8 cellular contexts compared by ENCODE assay signal in genomic region chr13:66994498-66995365, GRCh38.
DNase-seq lines count a peak whose midpoint lies in the region; ATAC-seq, FAIRE-seq and TF ChIP-seq lines count a peak whose summit lies in the region.

No MANE protein-coding gene starts in this region.

- H3K36me3 ChIP-seq in H1 (ENCODE audit: control insufficient read depth in 2 of 4, insufficient read depth in 4 of 4, low read length in 3 of 4) (no peaks in the 10 kb centered on the region), gastrocnemius medialis (no peaks in the 10 kb centered on the region)

- peaks cover 0 to 2% of the 10 kb centered on the region in 2 donors for H3K9me3 Mint-ChIP-seq in stimulated activated naive B cell treated with anti-CD40 and anti-IgM and Interleukin-4, amounts not matched to agents 10 μg/mL and 1 μg/mL and 100 μg/mL, for 72 hours
- no peaks in the 10 kb centered on the region for H3K9me3 Mint-ChIP-seq in Calu3 (ENCODE audit: low read depth, unreplicated experiment)
- H3K9me3 Mint-ChIP-seq in activated CD8-positive, alpha-beta T cell treated with anti-CD3 and anti-CD28 coated beads, Interleukin-2, amount 10 ng/mL, durations not matched to agents 7 days and 5 days (ENCODE audit: insufficient read depth) = no peaks in the 10 kb centered on the region

- H2AFZ ChIP-seq in H1 (ENCODE audit: low read length) = peak overlapping the region; percentile 87

- POLR2A ChIA-PET in H1 (lab: Charles Lee; ENCODE audit: partially characterized antibody) = no interaction called here
- POLR2A ChIA-PET in activated CD8-positive, alpha-beta T cell treated with anti-CD3 and anti-CD28 coated beads, Interleukin-2, amount 10 ng/mL, durations not matched to agents 7 days and 5 days (lab: Charles Lee) = no interaction called here

- H3K9me3 ChIP-seq in H1 (ENCODE audit: insufficient read depth in 2 of 2, low read depth in 1 of 2, low read length in 1 of 2) (no peaks in the 10 kb centered on the region), gastrocnemius medialis (no peaks in the 10 kb centered on the region)

- no peak overlapping the region for H2BK15ac ChIP-seq in H1 (ENCODE audit: low read length)

- TF ChIP-seq POLR2A in H1 (IDR thresholded peaks at IDR 0.05; ENCODE audit: control extremely low read depth in 1 of 2, low read depth in 2 of 2, low read length in 2 of 2) (no peak), gastrocnemius medialis (IDR thresholded peaks at IDR 0.05) (no peak)

- intact Hi-C loops in Calu3 (cut with micrococcal nuclease; ENCODE audit: unreplicated experiment) (no loop called here), gastrocnemius medialis (cut with DNase I; ENCODE audit: low total_unique reads) (no loop called here)

- BruUV-seq in Calu3 (replicated peaks; lab: Mats Ljungman, UMichigan) = no TSS peak

- H3K27ac Mint-ChIP-seq in stimulated activated naive B cell treated with anti-CD40 and anti-IgM and Interleukin-4, amounts not matched to agents 10 μg/mL and 1 μg/mL and 100 μg/mL, for 72 hours = peak overlapping the region; percentile 80
- H3K27ac Mint-ChIP-seq in Calu3 (ENCODE audit: unreplicated experiment) = no peak overlapping the region
- H3K27ac Mint-ChIP-seq in activated CD8-positive, alpha-beta T cell treated with anti-CD3 and anti-CD28 coated beads, Interleukin-2, amount 10 ng/mL, durations not matched to agents 7 days and 5 days = no peak overlapping the region

- no peak overlapping the region for H3K18ac ChIP-seq in H1 (ENCODE audit: extremely low read depth, low read length)

- peak overlapping the region in 1 of 2 experiments; percentile 49; a peak in 1 of 4 replicates for H3K4me2 ChIP-seq in H1 (ENCODE audit: insufficient read depth in 1 of 2, low read depth in 2 of 2, low read length in 2 of 2)

- ATAC-seq in GM19463 (IDR thresholded peaks at IDR 0.05; ENCODE audit: unreplicated experiment) (peak; percentile 43), HG03175 (IDR thresholded peaks at IDR 0.05; ENCODE audit: unreplicated experiment) (peak; percentile 60), gastrocnemius medialis (no peak)
- peak; percentile 59 to 60 for ATAC-seq in stimulated activated naive B cell treated with anti-CD40 and anti-IgM and Interleukin-4, amounts not matched to agents 10 μg/mL and 1 μg/mL and 100 μg/mL, for 72 hours (replicated peaks)
- ATAC-seq in activated CD8-positive, alpha-beta T cell treated with anti-CD3 and anti-CD28 coated beads, Interleukin-2, amount 10 ng/mL, durations not matched to agents 7 days and 5 days = no peak

- TF ChIP-seq EP300 in H1 (IDR thresholded peaks at IDR 0.05; ENCODE audit: borderline replicate concordance in 1 of 2, low read depth in 2 of 2, low read length in 2 of 2) = no peak

- H4K20me1 ChIP-seq in H1 (replicated peaks in 1 of 2; ENCODE audit: control insufficient read depth in 1 of 2, insufficient read depth in 2 of 2, low read length in 2 of 2) = no peaks in the 10 kb centered on the region

- no peaks in the 10 kb centered on the region for H3K27me3 Mint-ChIP-seq in stimulated activated naive B cell treated with anti-CD40 and anti-IgM and Interleukin-4, amounts not matched to agents 10 μg/mL and 1 μg/mL and 100 μg/mL, for 72 hours
- H3K27me3 Mint-ChIP-seq in Calu3 (ENCODE audit: unreplicated experiment) = no peaks in the 10 kb centered on the region
- no peaks in the 10 kb centered on the region for H3K27me3 Mint-ChIP-seq in activated CD8-positive, alpha-beta T cell treated with anti-CD3 and anti-CD28 coated beads, Interleukin-2, amount 10 ng/mL, durations not matched to agents 7 days and 5 days (ENCODE audit: low read depth)

- no peak overlapping the region for H3K27ac ChIP-seq in H1 (ENCODE audit: low read depth, low read length)
- no peak overlapping the region for H3K27ac ChIP-seq in gastrocnemius medialis

- no peak overlapping the region for H3K56ac ChIP-seq in H1 (replicated peaks; ENCODE audit: insufficient read length, low read depth, low read length)

- H4K8ac ChIP-seq in H1 (ENCODE audit: extremely low read depth, insufficient read depth, low read length) = no peak overlapping the region

- peak overlapping the region; percentile 66 to 77 for H3K4me3 Mint-ChIP-seq in stimulated activated naive B cell treated with anti-CD40 and anti-IgM and Interleukin-4, amounts not matched to agents 10 μg/mL and 1 μg/mL and 100 μg/mL, for 72 hours
- H3K4me3 Mint-ChIP-seq in Calu3 (ENCODE audit: low read depth, unreplicated experiment) = no peak overlapping the region
- H3K4me3 Mint-ChIP-seq in activated CD8-positive, alpha-beta T cell treated with anti-CD3 and anti-CD28 coated beads, Interleukin-2, amount 10 ng/mL, durations not matched to agents 7 days and 5 days = no peak overlapping the region

- H3K23me2 ChIP-seq in H1 (ENCODE audit: low read depth, low read length) = no peaks in the 10 kb centered on the region

- no peak overlapping the region for H3K9ac ChIP-seq in H1 (replicated peaks in 1 of 4; ENCODE audit: extremely low read depth in 1 of 4, low read depth in 3 of 4, low read length in 3 of 4)

- TF ChIP-seq RAD21 in H1 (IDR thresholded peaks at IDR 0.05 in 1 of 2, conservative IDR thresholded peaks at IDR 0.05 in 1 of 2; ENCODE audit: low read depth in 2 of 2, low read length in 2 of 2) = no peak

- no peak for FAIRE-seq in H1 (lab: Jason Lieb, UNC)

- H3K14ac ChIP-seq in H1 (ENCODE audit: insufficient read length) = no peak overlapping the region

- H4K91ac ChIP-seq in H1 (replicated peaks; ENCODE audit: insufficient read length, low read length) = no peak overlapping the region

- H3K4me1 Mint-ChIP-seq in stimulated activated naive B cell treated with anti-CD40 and anti-IgM and Interleukin-4, amounts not matched to agents 10 μg/mL and 1 μg/mL and 100 μg/mL, for 72 hours = peaks cover 21 to 45% of the 10 kb centered on the region in 2 donors
- no peaks in the 10 kb centered on the region for H3K4me1 Mint-ChIP-seq in Calu3 (ENCODE audit: low read depth, unreplicated experiment)
- no peaks in the 10 kb centered on the region for H3K4me1 Mint-ChIP-seq in activated CD8-positive, alpha-beta T cell treated with anti-CD3 and anti-CD28 coated beads, Interleukin-2, amount 10 ng/mL, durations not matched to agents 7 days and 5 days (ENCODE audit: low read depth)

- 83% methylated on average over 13 of the region's 13 CpGs; no CpG with 5 or more reads in 1 of the 2 experiments for WGBS in H1 (ENCODE audit: extremely low coverage in 1 of 2, insufficient coverage in 1 of 2, insufficient read length in 1 of 2, insufficient replicate concordance in 2 of 2, low coverage in 1 of 2, low lambda C conversion rate in 2 of 2, missing lambda C conversion rate in 1 of 2), 2 experiments

- H3K4ac ChIP-seq in H1 (replicated peaks; ENCODE audit: insufficient read length, low read depth, low read length) = no peak overlapping the region

- no peak overlapping the region for H4K5ac ChIP-seq in H1 (ENCODE audit: insufficient read length, low read depth, low read length)

- H3K4me1 ChIP-seq in H1 (replicated peaks in 1 of 4; ENCODE audit: control insufficient read depth in 3 of 4, insufficient read depth in 4 of 4, low read length in 3 of 4) (no peaks in the 10 kb centered on the region), gastrocnemius medialis (no peaks in the 10 kb centered on the region)

- CTCF ChIA-PET in H1 (lab: Charles Lee; ENCODE audit: partially characterized antibody) (interaction anchor here (0.6 to 2.0 kb wide), 18 partner anchors 10 to 306 kb away, joined by 3 to 8 read pairs (median 4); no protein-coding TSS in a partner anchor), Calu3 (lab: Charles Lee) (interaction anchor here (0.5 kb wide), 1 partner anchor 95 kb away, joined by 3 read pairs; no protein-coding TSS in a partner anchor)
- CTCF ChIA-PET in activated CD8-positive, alpha-beta T cell treated with anti-CD3 and anti-CD28 coated beads, Interleukin-2, amount 10 ng/mL, durations not matched to agents 7 days and 5 days (lab: Charles Lee) = interaction anchor here (1.4 kb wide), 1 partner anchor 140 kb away, joined by 3 read pairs; no protein-coding TSS in a partner anchor

- in situ Hi-C loops in gastrocnemius medialis (cut with MboI; ENCODE audit: low sequenced_read_pairs in 4 of 4) = no loop called here

- H3K27me3 ChIP-seq in H1 (replicated peaks in 1 of 4; ENCODE audit: control insufficient read depth in 3 of 4, extremely low read depth in 1 of 4, insufficient read depth in 3 of 4, low read length in 3 of 4) = no peaks in the 10 kb centered on the region
- H3K27me3 ChIP-seq in gastrocnemius medialis = no peaks in the 10 kb centered on the region

- DNase-seq in H1 (ENCODE audit: low read depth in 1 of 2, low spot score in 2 of 2) (no peak), Calu3 (no peak), gastrocnemius medialis (no peak), ecto neural progenitor cell (ENCODE audit: low spot score) (no peak)
- DNase-seq in stimulated activated naive B cell treated with anti-CD40 and anti-IgM and Interleukin-4, amounts not matched to agents 10 μg/mL and 1 μg/mL and 100 μg/mL, for 72 hours = peak; percentile 11
- DNase-seq in activated CD8-positive, alpha-beta T cell treated with anti-CD3 and anti-CD28 coated beads, Interleukin-2, amount 10 ng/mL, durations not matched to agents 7 days and 5 days = no peak

- no peak overlapping the region for H2BK20ac ChIP-seq in H1 (ENCODE audit: low read length)

- H2BK120ac ChIP-seq in H1 (replicated peaks; ENCODE audit: low read depth, low read length) = no peak overlapping the region

- H3K79me2 ChIP-seq in H1 (ENCODE audit: control insufficient read depth in 1 of 2, insufficient read depth in 2 of 2, low read length in 2 of 2) = no peaks in the 10 kb centered on the region

- no peak overlapping the region for H2BK12ac ChIP-seq in H1 (ENCODE audit: low read depth, low read length)

- no peaks in the 10 kb centered on the region for H3K79me1 ChIP-seq in H1 (ENCODE audit: low read depth, low read length)

- H3K23ac ChIP-seq in H1 (ENCODE audit: insufficient read length) = no peak overlapping the region

- peaks cover 3 to 4% of the 10 kb centered on the region in 2 donors for H3K36me3 Mint-ChIP-seq in stimulated activated naive B cell treated with anti-CD40 and anti-IgM and Interleukin-4, amounts not matched to agents 10 μg/mL and 1 μg/mL and 100 μg/mL, for 72 hours
- no peaks in the 10 kb centered on the region for H3K36me3 Mint-ChIP-seq in Calu3 (ENCODE audit: insufficient read depth, unreplicated experiment)
- no peaks in the 10 kb centered on the region for H3K36me3 Mint-ChIP-seq in activated CD8-positive, alpha-beta T cell treated with anti-CD3 and anti-CD28 coated beads, Interleukin-2, amount 10 ng/mL, durations not matched to agents 7 days and 5 days (ENCODE audit: low read depth)

- H3K4me3 ChIP-seq in H1 (ENCODE audit: extremely low read depth in 1 of 4, insufficient read depth in 2 of 4, low read depth in 3 of 4, low read length in 4 of 4) = no peak overlapping the region
- peak overlapping the region in 1 of 4 donors; percentile 10 for H3K4me3 ChIP-seq in gastrocnemius medialis

- H2BK5ac ChIP-seq in H1 (ENCODE audit: low read depth, low read length) = no peak overlapping the region

- TF ChIP-seq CTCF in H1 (IDR thresholded peaks at IDR 0.05; ENCODE audit: control extremely low read depth in 1 of 3, insufficient read depth in 1 of 3, low read depth in 1 of 3, low read length in 3 of 3) (no peak), Calu3 (IDR thresholded peaks at IDR 0.05; ENCODE audit: unreplicated experiment) (no peak), gastrocnemius medialis (IDR thresholded peaks at IDR 0.05 in 4 of 5, conservative IDR thresholded peaks at IDR 0.05 in 1 of 5) (no peak)

- no peak overlapping the region for H2AK5ac ChIP-seq in H1 (ENCODE audit: low read depth, low read length)

Comparison
In these comparisons a context has a peak if more than half of its experiments do, and no peak if none do; other contexts are left out.
1. ATAC-seq: peak in GM19463 (single experiment), HG03175 (single experiment) and stimulated activated naive B cell treated with anti-CD40 and anti-IgM and Interleukin-4, amounts not matched to agents 10 μg/mL and 1 μg/mL and 100 μg/mL, for 72 hours (2 of 2); none in activated CD8-positive, alpha-beta T cell treated with anti-CD3 and anti-CD28 coated beads, Interleukin-2, amount 10 ng/mL, durations not matched to agents 7 days and 5 days (single experiment) and gastrocnemius medialis (0 of 2).
2. H3K4me3 Mint-ChIP-seq: peak in stimulated activated naive B cell treated with anti-CD40 and anti-IgM and Interleukin-4, amounts not matched to agents 10 μg/mL and 1 μg/mL and 100 μg/mL, for 72 hours (2 of 2); none in Calu3 (single experiment) and activated CD8-positive, alpha-beta T cell treated with anti-CD3 and anti-CD28 coated beads, Interleukin-2, amount 10 ng/mL, durations not matched to agents 7 days and 5 days (single experiment).